ENCODE assay signal across 3 cellular contexts in the genomic region with DNA sequence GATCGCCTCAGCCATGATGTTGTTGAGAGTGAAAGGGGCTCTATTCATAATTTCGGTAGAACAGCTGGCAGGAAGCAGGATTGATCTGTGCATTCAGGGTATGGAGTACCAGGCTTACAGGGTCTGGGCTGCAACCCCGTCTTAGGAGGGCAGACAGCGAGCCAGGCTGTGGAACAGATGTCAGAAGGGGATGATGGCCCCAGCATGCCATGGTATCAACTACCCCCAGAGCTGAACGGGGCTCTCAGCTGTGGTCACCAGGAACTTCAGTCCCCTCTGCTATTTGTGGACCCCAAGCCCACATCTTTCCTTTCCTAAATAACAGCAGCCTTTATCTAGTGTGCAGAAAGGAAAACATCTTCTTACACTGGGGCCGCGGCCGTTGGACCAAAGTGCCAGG.
"Had no signal": no experiment of that assay in that cellular context is flagged by ENCODE, and none has a peak within 500 bp of the region (broad histone marks: within the 10 kb centered on the region; RNA-seq: fewer than 3 reads in every experiment).

No MANE protein-coding gene starts in this region.

- DNase-seq: GDM1, GF-D8 had no signal

- H3K4me3 ChIP-seq: GM12878 had no signal
